Comparison of ENCODE assay signal across 24 cellular contexts in genomic region chrX:114582698-114583395, GRCh38. TPM values are rescaled to one million over a fixed set of nuclear protein-coding genes. Genes with fewer than 3 reads are reported as not detected.
A peak's percentile ranks its signal among the peaks of the same experiment; 100 is the strongest.
DNase-seq lines count a peak whose midpoint lies in the region; ATAC-seq and TF ChIP-seq lines count a peak whose summit lies in the region.
"Had no signal": no experiment of that assay in that cellular context is flagged by ENCODE, and none has a peak within 500 bp of the region (broad histone marks: within the 10 kb centered on the region; RNA-seq: fewer than 3 reads in every experiment).

No MANE protein-coding gene starts in this region.

- H3K27ac Mint-ChIP-seq in H9 (peak overlapping the region in 1 of 3 experiments; percentile 16; a peak in 1 of 7 replicates), glutamatergic neuron (ENCODE audit: unreplicated experiment) (no peak overlapping the region), Caco-2 (ENCODE audit: unreplicated experiment) (no peak overlapping the region)
- H3K27ac Mint-ChIP-seq in stimulated activated naive B cell treated with anti-CD40 and anti-IgM and Interleukin-4, amounts not matched to agents 10 μg/mL and 1 μg/mL and 100 μg/mL, for 72 hours: peak overlapping the region; percentile 89
- H3K27ac Mint-ChIP-seq: activated CD4-positive, alpha-beta T cell treated with anti-CD3 and anti-CD28 coated beads, Interleukin-2, amount 10 ng/mL, durations not matched to agents 24 days and 14 days; activated naive CD8-positive, alpha-beta T cell treated with anti-CD3 and anti-CD28 coated beads, Interleukin-2, amount 50 U/mL, for 24 hours; memory B cell; stimulated activated naive CD8-positive, alpha-beta T cell treated with anti-CD3 and anti-CD28 coated beads, Interleukin-15, amount 100 ng/mL, for 72 hours had no signal

- H3K4me2 ChIP-seq in H9 (ENCODE audit: insufficient read depth, insufficient read length, low read length) (peak overlapping the region; percentile 72), mesendoderm (ENCODE audit: low read length) (no peak overlapping the region)
- H3K4me2 ChIP-seq: PC-9 had no signal

- H3K14ac ChIP-seq in H9 (ENCODE audit: insufficient read depth, low read length): no peak overlapping the region

- no peak for ATAC-seq in stimulated activated naive B cell treated with anti-CD40 and anti-IgM and Interleukin-4, amounts not matched to agents 10 μg/mL and 1 μg/mL and 100 μg/mL, for 72 hours (replicated peaks)
- ATAC-seq: activated naive CD8-positive, alpha-beta T cell treated with anti-CD3 and anti-CD28 coated beads, Interleukin-2, amount 50 U/mL, for 24 hours; activated T-cell treated with anti-CD3 and anti-CD28 coated beads, Interleukin-2, amount 50 U/mL, for 4 hours; HepG2; left colon; stimulated activated naive CD8-positive, alpha-beta T cell treated with anti-CD3 and anti-CD28 coated beads, Interleukin-15, amount 100 ng/mL, for 72 hours had no signal

- H4K5ac ChIP-seq in H9 (ENCODE audit: insufficient read length, low read depth, low read length) (no peak overlapping the region), mesendoderm (ENCODE audit: low read length) (no peak overlapping the region)

- H4K20me1 ChIP-seq in H9 (ENCODE audit: control insufficient read depth, insufficient read depth, insufficient read length): no peaks in the 10 kb centered on the region

- BruUV-seq in Caco-2 (replicated peaks; lab: Mats Ljungman, UMichigan): no TSS peak

- H3K4me1 Mint-ChIP-seq in H9: peaks cover 59 to 60% of the 10 kb centered on the region in 2 experiments
- H3K4me1 Mint-ChIP-seq in glutamatergic neuron (ENCODE audit: low read depth, unreplicated experiment): peaks cover 2% of the 10 kb centered on the region
- peaks cover 0 to 10% of the 10 kb centered on the region in 2 donors for H3K4me1 Mint-ChIP-seq in stimulated activated naive B cell treated with anti-CD40 and anti-IgM and Interleukin-4, amounts not matched to agents 10 μg/mL and 1 μg/mL and 100 μg/mL, for 72 hours
- no peaks in the 10 kb centered on the region for H3K4me1 Mint-ChIP-seq in Caco-2 (ENCODE audit: low read depth, unreplicated experiment)
- H3K4me1 Mint-ChIP-seq: activated CD4-positive, alpha-beta T cell treated with anti-CD3 and anti-CD28 coated beads, Interleukin-2, amount 10 ng/mL, durations not matched to agents 24 days and 14 days; activated naive CD8-positive, alpha-beta T cell treated with anti-CD3 and anti-CD28 coated beads, Interleukin-2, amount 50 U/mL, for 24 hours; stimulated activated naive CD8-positive, alpha-beta T cell treated with anti-CD3 and anti-CD28 coated beads, Interleukin-15, amount 100 ng/mL, for 72 hours had no signal

- no peaks in the 10 kb centered on the region for H3K79me2 ChIP-seq in H9 (ENCODE audit: insufficient read depth, low read length)
- H3K79me2 ChIP-seq in mesendoderm (ENCODE audit: control insufficient read depth, insufficient read depth, low read length): no peaks in the 10 kb centered on the region

- H2BK120ac ChIP-seq in H9 (ENCODE audit: low read depth, low read length, poor library complexity, severe bottlenecking) (no peak overlapping the region), mesendoderm (ENCODE audit: low read depth, low read length) (no peak overlapping the region)

- H2BK15ac ChIP-seq in H9 (ENCODE audit: low read depth, low read length): no peak overlapping the region
- no peak overlapping the region for H2BK15ac ChIP-seq in mesendoderm (replicated peaks; ENCODE audit: low read depth)

- no peaks in the 10 kb centered on the region for H3K79me1 ChIP-seq in H9 (ENCODE audit: insufficient read depth, low read depth, low read length, poor library complexity, severe bottlenecking)
- no peaks in the 10 kb centered on the region for H3K79me1 ChIP-seq in mesendoderm (ENCODE audit: low read length)

- H3K4ac ChIP-seq in H9 (ENCODE audit: low read depth, low read length): no peak overlapping the region
- no peak overlapping the region for H3K4ac ChIP-seq in mesendoderm (ENCODE audit: low read depth, low read length)

- H3K18ac ChIP-seq in H9 (ENCODE audit: insufficient read length, low read depth, low read length): no peak overlapping the region
- H3K18ac ChIP-seq in mesendoderm (ENCODE audit: low read length): no peak overlapping the region

- H3K56ac ChIP-seq in H9 (ENCODE audit: insufficient read length, low read depth, low read length): no peak overlapping the region
- H3K56ac ChIP-seq in mesendoderm (ENCODE audit: low read length): no peak overlapping the region

- peak overlapping the region; percentile 73 to 82 for H3K4me3 Mint-ChIP-seq in H9
- peak overlapping the region; percentile 34 for H3K4me3 Mint-ChIP-seq in glutamatergic neuron (ENCODE audit: unreplicated experiment)
- peak overlapping the region in 1 of 2 donors; percentile 35 for H3K4me3 Mint-ChIP-seq in stimulated activated naive B cell treated with anti-CD40 and anti-IgM and Interleukin-4, amounts not matched to agents 10 μg/mL and 1 μg/mL and 100 μg/mL, for 72 hours
- no peak overlapping the region for H3K4me3 Mint-ChIP-seq in Caco-2 (ENCODE audit: unreplicated experiment)
- H3K4me3 Mint-ChIP-seq: activated CD4-positive, alpha-beta T cell treated with anti-CD3 and anti-CD28 coated beads, Interleukin-2, amount 10 ng/mL, durations not matched to agents 24 days and 14 days; activated naive CD8-positive, alpha-beta T cell treated with anti-CD3 and anti-CD28 coated beads, Interleukin-2, amount 50 U/mL, for 24 hours; activated T-cell treated with anti-CD3 and anti-CD28 coated beads, Interleukin-2, amount 50 U/mL, for 4 hours; memory B cell; stimulated activated naive CD8-positive, alpha-beta T cell treated with anti-CD3 and anti-CD28 coated beads, Interleukin-15, amount 100 ng/mL, for 72 hours had no signal

- no peak overlapping the region for H3T11ph ChIP-seq in H9 (ENCODE audit: low read length)

- H3K9ac ChIP-seq in H9 (ENCODE audit: extremely low read depth, insufficient read length, low read length) (no peak overlapping the region), mesendoderm (ENCODE audit: low read length) (no peak overlapping the region)

- peak; percentile 75 for DNase-seq in H9
- peak; percentile 17 for DNase-seq in glutamatergic neuron
- DNase-seq in mesendoderm: peak; percentile 28
- DNase-seq in stimulated activated naive B cell treated with anti-CD40 and anti-IgM and Interleukin-4, amounts not matched to agents 10 μg/mL and 1 μg/mL and 100 μg/mL, for 72 hours: no peak
- DNase-seq in Caco-2: no peak
- no peak for DNase-seq in DMS114 treated with DMSO at 0.1 percent for 48 hours (lab: John Stamatoyannopoulos, UW; ENCODE audit: unreplicated experiment)
- no peak for DNase-seq in NCI-H774 (lab: John Stamatoyannopoulos, UW)
- no peak for DNase-seq in activated CD8-positive, alpha-beta memory T cell treated with anti-CD3 and anti-CD28 coated beads for 24 hours
- DNase-seq: activated CD4-positive, alpha-beta T cell treated with anti-CD3 and anti-CD28 coated beads, Interleukin-2, amount 10 ng/mL, durations not matched to agents 24 days and 14 days; activated naive CD8-positive, alpha-beta T cell treated with anti-CD3 and anti-CD28 coated beads, Interleukin-2, amount 50 U/mL, for 24 hours; activated T-cell treated with anti-CD3 and anti-CD28 coated beads, Interleukin-2, amount 50 U/mL, for 4 hours; Kasumi-1; left colon; NCI-H1694; occipital lobe; PC-9; Right ventricle myocardium superior; stimulated activated naive CD8-positive, alpha-beta T cell treated with anti-CD3 and anti-CD28 coated beads, Interleukin-15, amount 100 ng/mL, for 72 hours had no signal

- peaks cover 22% of the 10 kb centered on the region for H3K23me2 ChIP-seq in H9 (ENCODE audit: insufficient read length, low read depth, low read length, poor library complexity, severe bottlenecking)

- TF ChIP-seq CTCF in H9 (conservative IDR thresholded peaks at IDR 0.05): peak; percentile 18; the same call in 1 of the 3 replicates
- TF ChIP-seq CTCF in glutamatergic neuron (IDR thresholded peaks at IDR 0.05; ENCODE audit: partially characterized antibody, unreplicated experiment): no peak
- TF ChIP-seq CTCF in Caco-2 (IDR thresholded peaks at IDR 0.05; ENCODE audit: insufficient read depth in 1 of 2, low read depth in 1 of 2, low read length in 1 of 2, severe bottlenecking in 1 of 2, unreplicated experiment in 1 of 2): no peak

- H2BK5ac ChIP-seq in H9 (ENCODE audit: insufficient read length, low read length) (no peak overlapping the region), mesendoderm (ENCODE audit: low read length) (no peak overlapping the region)

- H3K27ac ChIP-seq in H9 (ENCODE audit: insufficient read length, low read depth, low read length) (no peak overlapping the region), mesendoderm (ENCODE audit: low read depth, low read length) (no peak overlapping the region)
- H3K27ac ChIP-seq: C4-2B, PC-9, skin epidermis, VCaP had no signal

- H2BK12ac ChIP-seq in H9 (ENCODE audit: insufficient read length, low read depth, low read length): no peak overlapping the region

- H2AK5ac ChIP-seq in H9 (ENCODE audit: insufficient read length, low read length) (no peak overlapping the region), mesendoderm (ENCODE audit: low read length) (no peak overlapping the region)

- no peaks in the 10 kb centered on the region for H3K9me3 ChIP-seq in H9 (ENCODE audit: control insufficient read depth, low read depth, low read length)
- no peaks in the 10 kb centered on the region for H3K9me3 ChIP-seq in Caco-2

- H3K36me3 Mint-ChIP-seq in H9 (ENCODE audit: insufficient read depth in 1 of 3, low read depth in 3 of 3) (no peaks in the 10 kb centered on the region; a peak in 3 of 7 replicates), glutamatergic neuron (ENCODE audit: unreplicated experiment) (no peaks in the 10 kb centered on the region), Caco-2 (ENCODE audit: insufficient read depth, unreplicated experiment) (no peaks in the 10 kb centered on the region)
- H3K36me3 Mint-ChIP-seq in stimulated activated naive B cell treated with anti-CD40 and anti-IgM and Interleukin-4, amounts not matched to agents 10 μg/mL and 1 μg/mL and 100 μg/mL, for 72 hours: peaks cover 0 to 4% of the 10 kb centered on the region in 2 donors
- H3K36me3 Mint-ChIP-seq: memory B cell had no signal

- intact Hi-C loops in Caco-2 (cut with micrococcal nuclease; ENCODE audit: unreplicated experiment): no loop called here

- no CpG with 5 or more reads among the region's 36 CpGs for WGBS in H9 (ENCODE audit: extremely low coverage, insufficient read length, low lambda C conversion rate)
- WGBS in mesendoderm (ENCODE audit: extremely low coverage, insufficient coverage, low lambda C conversion rate): no CpG with 5 or more reads among the region's 36 CpGs

- H3K4me1 ChIP-seq in H9 (ENCODE audit: insufficient read depth, low read length) (no peaks in the 10 kb centered on the region), mesendoderm (ENCODE audit: control insufficient read depth, low read depth, low read length) (no peaks in the 10 kb centered on the region), Caco-2 (no peaks in the 10 kb centered on the region)

- H3K23ac ChIP-seq in H9 (ENCODE audit: insufficient read length, low read depth, low read length) (no peak overlapping the region), mesendoderm (ENCODE audit: low read length) (no peak overlapping the region)

- H3K9me3 Mint-ChIP-seq in H9: peaks cover 0 to 6% of the 10 kb centered on the region in 2 experiments; a peak in 1 of 5 replicates
- H3K9me3 Mint-ChIP-seq in glutamatergic neuron (ENCODE audit: unreplicated experiment): no peaks in the 10 kb centered on the region
- peaks cover 0 to 4% of the 10 kb centered on the region in 2 donors for H3K9me3 Mint-ChIP-seq in stimulated activated naive B cell treated with anti-CD40 and anti-IgM and Interleukin-4, amounts not matched to agents 10 μg/mL and 1 μg/mL and 100 μg/mL, for 72 hours
- H3K9me3 Mint-ChIP-seq in Caco-2 (ENCODE audit: unreplicated experiment): peaks cover 10% of the 10 kb centered on the region
- H3K9me3 Mint-ChIP-seq: activated naive CD8-positive, alpha-beta T cell treated with anti-CD3 and anti-CD28 coated beads, Interleukin-2, amount 50 U/mL, for 24 hours had no signal

- H4K8ac ChIP-seq in H9 (replicated peaks; ENCODE audit: insufficient read length, low read depth, low read length): no peak overlapping the region
- H4K8ac ChIP-seq in mesendoderm (ENCODE audit: low read depth, low read length): no peak overlapping the region

- H3K27me3 Mint-ChIP-seq in H9 (ENCODE audit: low read depth): peaks cover 58% of the 10 kb centered on the region
- peaks cover 15% of the 10 kb centered on the region for H3K27me3 Mint-ChIP-seq in glutamatergic neuron (ENCODE audit: unreplicated experiment)
- peaks cover 26 to 43% of the 10 kb centered on the region in 2 donors for H3K27me3 Mint-ChIP-seq in stimulated activated naive B cell treated with anti-CD40 and anti-IgM and Interleukin-4, amounts not matched to agents 10 μg/mL and 1 μg/mL and 100 μg/mL, for 72 hours
- H3K27me3 Mint-ChIP-seq in Caco-2 (ENCODE audit: insufficient read depth, unreplicated experiment): no peaks in the 10 kb centered on the region

- H3K27me3 ChIP-seq in H9 (ENCODE audit: insufficient read depth, low read length) (peaks cover 31% of the 10 kb centered on the region), mesendoderm (ENCODE audit: insufficient read depth, low read length, poor library complexity) (peaks cover 15% of the 10 kb centered on the region), Caco-2 (replicated peaks; ENCODE audit: control insufficient read depth, insufficient read depth, low read length) (no peaks in the 10 kb centered on the region)

- POLR2A ChIA-PET in Caco-2 (lab: Charles Lee): no interaction called here

- H2BK20ac ChIP-seq in H9 (ENCODE audit: low read depth, low read length, poor library complexity, severe bottlenecking): no peak overlapping the region

- H3K36me3 ChIP-seq in mesendoderm (ENCODE audit: control insufficient read depth, insufficient read depth, low read length) (no peaks in the 10 kb centered on the region), Caco-2 (ENCODE audit: control insufficient read depth, insufficient read depth, low read length) (no peaks in the 10 kb centered on the region)

- no peak overlapping the region for H2AFZ ChIP-seq in H9 (ENCODE audit: low read length)
- H2AFZ ChIP-seq: PC-9 had no signal

- CTCF ChIA-PET in Caco-2 (lab: Charles Lee): no interaction called here

- H4K91ac ChIP-seq in H9 (ENCODE audit: insufficient read length, low read depth, low read length): no peak overlapping the region

- no peak overlapping the region for H3K4me3 ChIP-seq in mesendoderm (ENCODE audit: low read length)
- H3K4me3 ChIP-seq in Caco-2 (ENCODE audit: low read depth, low read length): no peak overlapping the region
- H3K4me3 ChIP-seq: PC-9, skin epidermis had no signal

RNA-seq across cellular contexts. Expression of gene HTR2C, which starts 1.0 kb away (rescaled TPM):
- 1.3 and 1.5 TPM in 2 replicates for total RNA-seq in H9 (2021)
- not detected for total RNA-seq in glutamatergic neuron (ENCODE audit: unreplicated experiment)
- polyA plus RNA-seq in mesendoderm (2013, experiment 1 of 2): 0.29 TPM
- polyA plus RNA-seq in mesendoderm (2013, experiment 2 of 2): 0.34 TPM
- total RNA-seq in Caco-2 (2022): not detected in 2 replicates
- total RNA-seq: activated CD4-positive, alpha-beta T cell treated with anti-CD3 and anti-CD28 coated beads, Interleukin-2, amount 10 ng/mL, durations not matched to agents 24 days and 14 days; activated T-cell treated with anti-CD3 and anti-CD28 coated beads, Interleukin-2, amount 50 U/mL, for 4 hours; HepG2; left colon; Right ventricle myocardium superior; T-helper 2 cell treated with Interferon-gamma antibody and Interleukin-4, amounts not matched to agents 100 ng/mL and 5 ng/mL, for 36 hours had no signal

Comparison
In these comparisons a context has a peak if more than half of its experiments do, and no peak if none do; other contexts are left out.
1. DNase-seq: peak in H9 (single experiment), glutamatergic neuron (single experiment) and mesendoderm (single experiment); none in stimulated activated naive B cell treated with anti-CD40 and anti-IgM and Interleukin-4, amounts not matched to agents 10 μg/mL and 1 μg/mL and 100 μg/mL, for 72 hours (single experiment), Caco-2 (0 of 2), DMS114 treated with DMSO at 0.1 percent for 48 hours (single experiment), NCI-H774 (single experiment) and activated CD8-positive, alpha-beta memory T cell treated with anti-CD3 and anti-CD28 coated beads for 24 hours (single experiment).